Comparison of ENCODE assay signal across 20 cellular contexts in the genomic region with DNA sequence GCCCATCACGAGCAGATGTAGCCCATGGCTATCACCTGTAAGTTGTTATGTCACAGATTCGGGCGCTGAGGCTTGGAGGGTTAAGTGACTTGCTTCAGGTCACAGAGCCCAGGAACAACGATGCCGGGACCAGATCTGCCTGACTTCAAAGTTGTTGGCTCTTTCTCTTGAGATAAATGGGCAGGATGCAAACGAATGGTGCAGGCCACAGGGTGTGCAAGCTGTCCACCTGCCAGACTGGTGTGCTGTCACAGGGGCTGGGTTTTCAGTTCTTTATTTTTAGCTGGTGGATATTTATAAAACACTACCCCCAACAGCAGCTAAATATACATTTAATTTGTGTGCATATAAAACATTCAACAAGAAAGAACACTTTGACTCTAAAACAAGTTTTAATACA. TPM values are rescaled to one million over a fixed set of nuclear protein-coding genes. Genes with fewer than 3 reads are reported as not detected.
DNase-seq lines count a peak whose midpoint lies in the region; ATAC-seq and TF ChIP-seq lines count a peak whose summit lies in the region.
"Had no signal": no experiment of that assay in that cellular context is flagged by ENCODE, and none has a peak within 500 bp of the region (broad histone marks: within the 10 kb centered on the region; RNA-seq: fewer than 3 reads in every experiment).

No MANE protein-coding gene starts in this region.

- H3K9me2 ChIP-seq in SU-DHL-6 (replicated peaks; ENCODE audit: insufficient read depth, low read length), result no peaks in the 10 kb centered on the region

- no peaks in the 10 kb centered on the region for H3K79me1 ChIP-seq in neuronal stem cell (ENCODE audit: low read depth, low read length)

- intact Hi-C loops in CD8-positive, alpha-beta T cell (cut with DNase I, micrococcal nuclease), result no loop called here
- intact Hi-C loops in lower leg skin (cut with DNase I; ENCODE audit: low total_unique reads), result no loop called here

- H3K4me1 ChIP-seq in CD8-positive, alpha-beta T cell (ENCODE audit: insufficient read depth, low read length), result peaks cover 53% of the 10 kb centered on the region
- peaks cover under 1 to 2% of the 10 kb centered on the region in 2 donors for H3K4me1 ChIP-seq in neuronal stem cell (ENCODE audit: control insufficient read depth in 2 of 2, insufficient read depth in 1 of 2, low read depth in 1 of 2, low read length in 2 of 2)
- H3K4me1 ChIP-seq: A549, HAP-1, SJSA1 had no signal

- no peaks in the 10 kb centered on the region for H3K36me3 ChIP-seq in CD8-positive, alpha-beta T cell (ENCODE audit: insufficient read depth, low read length)
- H3K36me3 ChIP-seq in SU-DHL-6 (ENCODE audit: low read length), result no peaks in the 10 kb centered on the region
- H3K36me3 ChIP-seq in neuronal stem cell (replicated peaks in 1 of 2; ENCODE audit: control insufficient read depth in 2 of 2, insufficient read depth in 2 of 2, low read length in 2 of 2), result no peaks in the 10 kb centered on the region
- H3K36me3 ChIP-seq: HAP-1, SJSA1 had no signal

- no peak overlapping the region for H2BK5ac ChIP-seq in neuronal stem cell (ENCODE audit: low read length)

- peak overlapping the region; percentile 48 for H3K18ac ChIP-seq in neuronal stem cell (ENCODE audit: low read length)

- no peak overlapping the region for H3K23ac ChIP-seq in neuronal stem cell (ENCODE audit: low read depth, low read length, poor library complexity)

- no peaks in the 10 kb centered on the region for H3F3A ChIP-seq in SU-DHL-6 (ENCODE audit: insufficient read depth)

- no peak overlapping the region for H3K4ac ChIP-seq in neuronal stem cell (ENCODE audit: low read length)

- no peak overlapping the region for H3K9ac ChIP-seq in SU-DHL-6 (ENCODE audit: low read length)
- H3K9ac ChIP-seq in neuronal stem cell (ENCODE audit: low read depth, low read length, poor library complexity), result no peak overlapping the region

- H2BK15ac ChIP-seq in neuronal stem cell (ENCODE audit: low read length), result no peak overlapping the region

- POLR2A ChIA-PET in activated naive CD8-positive, alpha-beta T cell treated with anti-CD3 and anti-CD28 coated beads, Interleukin-2, amount 10 ng/mL, durations not matched to agents 7 days and 5 days (lab: Charles Lee), result interaction anchor here (0.5 to 5.4 kb wide), 6 partner anchors 11 to 1283 kb away, joined by 3 to 75 read pairs (median 4); partner anchors contain the start of gene HNRNPAB
- POLR2A ChIA-PET in CD8-positive, alpha-beta T cell (lab: Charles Lee), result no interaction called here

- no peak overlapping the region for H2AFZ ChIP-seq in SU-DHL-6 (ENCODE audit: low read depth, low read length, severe bottlenecking)
- H2AFZ ChIP-seq in neuronal stem cell (ENCODE audit: low read length), result no peak overlapping the region

- no peaks in the 10 kb centered on the region for H3K9me3 ChIP-seq in CD8-positive, alpha-beta T cell (ENCODE audit: low read length)
- H3K9me3 ChIP-seq in SU-DHL-6 (ENCODE audit: insufficient read depth, low read length), result no peaks in the 10 kb centered on the region
- H3K9me3 ChIP-seq in neuronal stem cell (replicated peaks in 1 of 2; ENCODE audit: control insufficient read depth in 2 of 2, insufficient read depth in 1 of 2, low read depth in 1 of 2, low read length in 2 of 2), result no peaks in the 10 kb centered on the region
- H3K9me3 ChIP-seq: A549, HAP-1, SJSA1 had no signal

- no peak overlapping the region for H3K4me3 ChIP-seq in CD8-positive, alpha-beta T cell (ENCODE audit: low read depth, low read length)
- H3K4me3 ChIP-seq in SU-DHL-6 (ENCODE audit: insufficient read depth, low read length, poor library complexity, severe bottlenecking) (no peak overlapping the region), neuronal stem cell (ENCODE audit: low read length in 2 of 2) (no peak overlapping the region), coronary artery (no peak overlapping the region), lower leg skin (ENCODE audit: low read depth, poor library complexity, severe bottlenecking) (no peak overlapping the region)
- H3K4me3 ChIP-seq: A549, HAP-1, SJSA1 had no signal

- no peaks in the 10 kb centered on the region for H3K9me3 Mint-ChIP-seq in activated naive CD8-positive, alpha-beta T cell treated with anti-CD3 and anti-CD28 coated beads, Interleukin-2, amount 10 ng/mL, durations not matched to agents 7 days and 5 days
- H3K9me3 Mint-ChIP-seq in activated naive CD8-positive, alpha-beta T cell treated with anti-CD3 and anti-CD28 coated beads for 36 hours, result no peaks in the 10 kb centered on the region
- no peaks in the 10 kb centered on the region for H3K9me3 Mint-ChIP-seq in CD8-positive, alpha-beta T cell
- H3K9me3 Mint-ChIP-seq: IgD-negative memory B cell had no signal

- no peak for DNase-seq in activated naive CD8-positive, alpha-beta T cell treated with anti-CD3 and anti-CD28 coated beads, Interleukin-2, amount 10 ng/mL, durations not matched to agents 7 days and 5 days
- no peak for DNase-seq in activated naive CD8-positive, alpha-beta T cell treated with anti-CD3 and anti-CD28 coated beads for 36 hours
- no peak for DNase-seq in CD8-positive, alpha-beta T cell
- DNase-seq in neuronal stem cell (ENCODE audit: low spot score) (no peak), coronary artery (ENCODE audit: low spot score) (no peak), lower leg skin (ENCODE audit: low spot score in 2 of 2) (no peak)
- DNase-seq: NCI-H1417; NCI-H1930; NCI-H446; NCI-H69; NK-92 treated with Interleukin-12 subunit alpha and Interleukin-12 subunit beta, amount 100 ng/mL, for 24 hours; OCI-M1 had no signal

- CTCF ChIA-PET in CD8-positive, alpha-beta T cell (lab: Charles Lee), result interaction anchor here (2.1 to 4.3 kb wide), 2 partner anchors 14 to 15 kb away, joined by 4 to 30 read pairs; no protein-coding TSS in a partner anchor

- peak overlapping the region; percentile 80 for H3K27ac Mint-ChIP-seq in activated naive CD8-positive, alpha-beta T cell treated with anti-CD3 and anti-CD28 coated beads, Interleukin-2, amount 10 ng/mL, durations not matched to agents 7 days and 5 days
- H3K27ac Mint-ChIP-seq in activated naive CD8-positive, alpha-beta T cell treated with anti-CD3 and anti-CD28 coated beads for 36 hours, result no peak overlapping the region
- H3K27ac Mint-ChIP-seq in CD8-positive, alpha-beta T cell, result peak overlapping the region; percentile 67

- H2BK120ac ChIP-seq in neuronal stem cell (ENCODE audit: low read depth, low read length), result no peak overlapping the region

- TF ChIP-seq POLR2A in lower leg skin (IDR thresholded peaks at IDR 0.05), result no peak

- no peak overlapping the region for H4K91ac ChIP-seq in neuronal stem cell (ENCODE audit: low read depth, low read length, poor library complexity)

- no peak for TF ChIP-seq CTCF in CD8-positive, alpha-beta T cell (IDR thresholded peaks at IDR 0.05)
- no peak for TF ChIP-seq CTCF in SU-DHL-6 (IDR thresholded peaks at IDR 0.05; ENCODE audit: insufficient read depth, low read length, poor library complexity, severe bottlenecking)
- no peak for TF ChIP-seq CTCF in coronary artery (IDR thresholded peaks at IDR 0.05)
- no peak for TF ChIP-seq CTCF in lower leg skin (IDR thresholded peaks at IDR 0.05)

- H4K8ac ChIP-seq in neuronal stem cell (ENCODE audit: low read depth, low read length), result peak overlapping the region; percentile 82

- H3K27ac ChIP-seq in CD8-positive, alpha-beta T cell (ENCODE audit: low read depth, low read length), result peak overlapping the region; percentile 20
- H3K27ac ChIP-seq in SU-DHL-6 (ENCODE audit: low read depth, low read length), result peak overlapping the region; percentile 22
- no peak overlapping the region for H3K27ac ChIP-seq in neuronal stem cell (replicated peaks; ENCODE audit: low read length)
- no peak overlapping the region for H3K27ac ChIP-seq in coronary artery
- H3K27ac ChIP-seq: A549, HL-60, RWPE1, SJSA1 had no signal

- peak overlapping the region; percentile 71 for H3K14ac ChIP-seq in neuronal stem cell (ENCODE audit: low read length)

- no peak for ATAC-seq in activated naive CD8-positive, alpha-beta T cell treated with anti-CD3 and anti-CD28 coated beads, Interleukin-2, amount 10 ng/mL, durations not matched to agents 7 days and 5 days (ENCODE audit: low read depth)
- ATAC-seq in CD8-positive, alpha-beta T cell, result no peak
- no peak for ATAC-seq in GM21825 (IDR thresholded peaks at IDR 0.05; ENCODE audit: unreplicated experiment)

- H3K4me2 ChIP-seq in SU-DHL-6 (ENCODE audit: low read depth, low read length, poor library complexity, severe bottlenecking) (peak overlapping the region; percentile 6), neuronal stem cell (ENCODE audit: insufficient read depth, low read length, poor library complexity, severe bottlenecking) (no peak overlapping the region)
- H3K4me2 ChIP-seq: A549 had no signal

- no peaks in the 10 kb centered on the region for H4K20me1 ChIP-seq in SU-DHL-6 (ENCODE audit: low read depth, low read length)

- no peaks in the 10 kb centered on the region for H3K79me2 ChIP-seq in SU-DHL-6 (ENCODE audit: insufficient read depth, low read length)

- H3K4me3 Mint-ChIP-seq in activated naive CD8-positive, alpha-beta T cell treated with anti-CD3 and anti-CD28 coated beads, Interleukin-2, amount 10 ng/mL, durations not matched to agents 7 days and 5 days, result peak overlapping the region; percentile 39
- no peak overlapping the region for H3K4me3 Mint-ChIP-seq in activated naive CD8-positive, alpha-beta T cell treated with anti-CD3 and anti-CD28 coated beads for 36 hours
- H3K4me3 Mint-ChIP-seq in CD8-positive, alpha-beta T cell, result peak overlapping the region; percentile 22

- H2AK5ac ChIP-seq in neuronal stem cell (ENCODE audit: low read depth, low read length), result peak overlapping the region; percentile 63

- no CpG with 5 or more reads among the region's 6 CpGs for WGBS in neuronal stem cell (ENCODE audit: extremely low coverage in 2 of 2, insufficient read length in 2 of 2, insufficient replicate concordance in 1 of 2), 2 donors
- WGBS in lower leg skin, 2 donors, result 63 to 68% methylated on average over 6 of the region's 6 CpGs

- no peaks in the 10 kb centered on the region for H3K36me3 Mint-ChIP-seq in activated naive CD8-positive, alpha-beta T cell treated with anti-CD3 and anti-CD28 coated beads, Interleukin-2, amount 10 ng/mL, durations not matched to agents 7 days and 5 days
- H3K36me3 Mint-ChIP-seq in activated naive CD8-positive, alpha-beta T cell treated with anti-CD3 and anti-CD28 coated beads for 36 hours, result no peaks in the 10 kb centered on the region
- no peaks in the 10 kb centered on the region for H3K36me3 Mint-ChIP-seq in CD8-positive, alpha-beta T cell
- H3K36me3 Mint-ChIP-seq: IgD-negative memory B cell had no signal

- peaks cover 50% of the 10 kb centered on the region for H3K4me1 Mint-ChIP-seq in activated naive CD8-positive, alpha-beta T cell treated with anti-CD3 and anti-CD28 coated beads, Interleukin-2, amount 10 ng/mL, durations not matched to agents 7 days and 5 days
- H3K4me1 Mint-ChIP-seq in activated naive CD8-positive, alpha-beta T cell treated with anti-CD3 and anti-CD28 coated beads for 36 hours, result peaks cover 12% of the 10 kb centered on the region
- H3K4me1 Mint-ChIP-seq in CD8-positive, alpha-beta T cell (ENCODE audit: low read depth), result peaks cover 39% of the 10 kb centered on the region

- H3K27me3 Mint-ChIP-seq in activated naive CD8-positive, alpha-beta T cell treated with anti-CD3 and anti-CD28 coated beads, Interleukin-2, amount 10 ng/mL, durations not matched to agents 7 days and 5 days, result no peaks in the 10 kb centered on the region
- no peaks in the 10 kb centered on the region for H3K27me3 Mint-ChIP-seq in activated naive CD8-positive, alpha-beta T cell treated with anti-CD3 and anti-CD28 coated beads for 36 hours
- no peaks in the 10 kb centered on the region for H3K27me3 Mint-ChIP-seq in CD8-positive, alpha-beta T cell (ENCODE audit: low read depth)
- H3K27me3 Mint-ChIP-seq: IgD-negative memory B cell had no signal

- no peak overlapping the region for H2BK12ac ChIP-seq in neuronal stem cell (ENCODE audit: low read length)

- H3K27me3 ChIP-seq in CD8-positive, alpha-beta T cell (ENCODE audit: insufficient read depth, low read length), result no peaks in the 10 kb centered on the region
- H3K27me3 ChIP-seq in SU-DHL-6 (ENCODE audit: low read length) (no peaks in the 10 kb centered on the region), neuronal stem cell (ENCODE audit: control insufficient read depth in 3 of 3, insufficient read depth in 3 of 3, low read depth in 1 of 3, low read length in 3 of 3) (no peaks in the 10 kb centered on the region)
- H3K27me3 ChIP-seq: SJSA1 had no signal

RNA-seq across cellular contexts. Expression of gene PHYKPL, which starts 17.7 kb away (rescaled TPM):
- 100 to 1,000 TPM; 158 to 165 TPM for total RNA-seq in activated naive CD8-positive, alpha-beta T cell treated with anti-CD3 and anti-CD28 coated beads, Interleukin-2, amount 10 ng/mL, durations not matched to agents 7 days and 5 days
- 10 to 100 TPM; 47.4 to 54.8 TPM for total RNA-seq in activated naive CD8-positive, alpha-beta T cell treated with anti-CD3 and anti-CD28 coated beads for 36 hours
- 10 to 100 TPM; 82.8 to 90.3 TPM for total RNA-seq in CD8-positive, alpha-beta T cell
- polyA plus RNA-seq in neuronal stem cell (2013, experiment 1 of 2), result 13.6 TPM
- 13.2 TPM for polyA plus RNA-seq in neuronal stem cell (2013, experiment 2 of 2)
- 10 to 100 TPM; 29.3 to 45.7 (median 31.8) TPM for total RNA-seq in lower leg skin

RNA-seq across cellular contexts. Expression of gene HNRNPAB, which starts 45.9 kb away (rescaled TPM):
- total RNA-seq in activated naive CD8-positive, alpha-beta T cell treated with anti-CD3 and anti-CD28 coated beads, Interleukin-2, amount 10 ng/mL, durations not matched to agents 7 days and 5 days, result 100 to 1,000 TPM; 183 to 198 TPM
- total RNA-seq in activated naive CD8-positive, alpha-beta T cell treated with anti-CD3 and anti-CD28 coated beads for 36 hours, result 100 to 1,000 TPM; 599 to 600 TPM
- 10 to 100 TPM; 67.3 to 76.2 TPM for total RNA-seq in CD8-positive, alpha-beta T cell
- polyA plus RNA-seq in neuronal stem cell (2013, experiment 1 of 2), result 252 TPM
- 248 TPM for polyA plus RNA-seq in neuronal stem cell (2013, experiment 2 of 2)
- 100 to 1,000 TPM in 2 of 4 donors, 10 to 100 TPM in 2; 76.4 to 124 (median 102) TPM for total RNA-seq in lower leg skin

Comparison
In these comparisons a context has a peak if more than half of its experiments do, and no peak if none do; other contexts are left out.
1. H3K27ac ChIP-seq: peak in CD8-positive, alpha-beta T cell (single experiment) and SU-DHL-6 (single experiment); none in neuronal stem cell (single experiment) and coronary artery (0 of 2).